Comparison of ENCODE assay signal across 2 cellular contexts in the genomic region with DNA sequence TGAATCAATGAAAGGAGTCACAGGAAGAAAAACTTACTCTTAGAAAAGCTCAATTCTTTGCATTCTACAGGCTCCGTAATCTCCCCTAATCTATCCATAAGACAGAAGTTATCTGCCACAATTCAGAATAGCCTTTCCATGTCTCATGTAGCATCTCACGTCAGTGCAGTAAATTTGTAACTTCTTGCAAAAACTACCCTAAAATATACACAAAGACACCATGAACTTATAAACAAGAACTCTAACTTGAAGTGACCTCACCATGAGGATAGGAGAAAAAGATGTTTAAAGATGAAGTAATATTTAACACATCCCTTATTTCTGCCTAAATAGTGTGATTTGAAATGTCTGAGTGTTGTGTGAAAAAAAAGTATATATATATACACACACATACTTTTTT. TPM values are rescaled to one million over a fixed set of nuclear protein-coding genes. Genes with fewer than 3 reads are reported as not detected.
"Had no signal": no experiment of that assay in that cellular context is flagged by ENCODE, and none has a peak within 500 bp of the region (broad histone marks: within the 10 kb centered on the region; RNA-seq: fewer than 3 reads in every experiment).

No MANE protein-coding gene starts in this region.

RNA-seq across cellular contexts. Expression of gene CCN1, which starts 46.5 kb away (rescaled TPM):
- total RNA-seq: mononuclear cell, natural killer cell had no signal
